1 cellular context compared by ENCODE assay signal in genomic region chr7:51265066-51265907, GRCh38.
TF ChIP-seq lines count a peak whose summit lies in the region.

No MANE protein-coding gene starts in this region.

TF ChIP-seq in HepG2, 621 proteins besides CTCF, POLR2A, EP300 and RAD21 (continued from another document and continues in another):
- TF ChIP-seq DMTF1 (CRISPR knock-in tag; IDR thresholded peaks at IDR 0.05) = no peak
- no peak for TF ChIP-seq ZNF24 (IDR thresholded peaks at IDR 0.05)
- no peak for TF ChIP-seq HNRNPH1 (optimal IDR thresholded peaks at IDR 0.05; ENCODE audit: low read depth, low read length)
- no peak for TF ChIP-seq ZMYM4 (CRISPR knock-in tag; IDR thresholded peaks at IDR 0.05)
- TF ChIP-seq PRDM4 (CRISPR knock-in tag; IDR thresholded peaks at IDR 0.05; ENCODE audit: borderline replicate concordance) = no peak
- no peak for TF ChIP-seq MAF1 (CRISPR knock-in tag; IDR thresholded peaks at IDR 0.05; ENCODE audit: borderline replicate concordance)
- TF ChIP-seq ZFP82 (CRISPR knock-in tag; IDR thresholded peaks at IDR 0.05; ENCODE audit: borderline replicate concordance) = no peak
- 0 out of 2 replicates have a peak, but pooled peaks have one; percentile 26 for TF ChIP-seq BCL3 (CRISPR knock-in tag; IDR thresholded peaks at IDR 0.05)
- no peak for TF ChIP-seq TIGD3 (CRISPR knock-in tag; IDR thresholded peaks at IDR 0.05; ENCODE audit: borderline replicate concordance)
- TF ChIP-seq ELK4 (CRISPR knock-in tag; IDR thresholded peaks at IDR 0.05; ENCODE audit: borderline replicate concordance) = no peak
- no peak for TF ChIP-seq SMARCE1 (IDR thresholded peaks at IDR 0.05; ENCODE audit: borderline replicate concordance)
- TF ChIP-seq ZNF318 (CRISPR knock-in tag; IDR thresholded peaks at IDR 0.05) = no peak
- TF ChIP-seq JARID2 (CRISPR knock-in tag; IDR thresholded peaks at IDR 0.05; ENCODE audit: insufficient replicate concordance) = no peak
- TF ChIP-seq ZNF580 (CRISPR knock-in tag; IDR thresholded peaks at IDR 0.05; ENCODE audit: borderline replicate concordance, low read depth) = no peak
- peak; percentile 52; the same call in 1 of the 2 replicates for TF ChIP-seq ZNF451 (CRISPR knock-in tag; IDR thresholded peaks at IDR 0.05)
- TF ChIP-seq SMARCC2 (IDR thresholded peaks at IDR 0.05) = no peak
- TF ChIP-seq PRDM15 (CRISPR knock-in tag; IDR thresholded peaks at IDR 0.05) = no peak; the same call in 1 of the 2 replicates
- TF ChIP-seq REL (CRISPR knock-in tag; conservative IDR thresholded peaks at IDR 0.05) = no peak
- TF ChIP-seq ZNF460 (CRISPR knock-in tag; IDR thresholded peaks at IDR 0.05; ENCODE audit: borderline replicate concordance) = no peak
- TF ChIP-seq SMYD3 (CRISPR knock-in tag; IDR thresholded peaks at IDR 0.05) = no peak
- TF ChIP-seq TOE1 (CRISPR knock-in tag; IDR thresholded peaks at IDR 0.05) = no peak
- no peak for TF ChIP-seq ZMYM2 (CRISPR knock-in tag; IDR thresholded peaks at IDR 0.05)
- no peak for TF ChIP-seq SATB2 (CRISPR knock-in tag; IDR thresholded peaks at IDR 0.05)
- TF ChIP-seq NFAT5 (CRISPR knock-in tag; IDR thresholded peaks at IDR 0.05) = no peak
- no peak for TF ChIP-seq ZC3H13 (CRISPR knock-in tag; IDR thresholded peaks at IDR 0.05)
